In genomic region chr13:98577823-98578285, GRCh38 we compare ENCODE assay signal across 8 cellular contexts. TPM values are rescaled to one million over a fixed set of nuclear protein-coding genes. Genes with fewer than 3 reads are reported as not detected.
DNase-seq lines count a peak whose midpoint lies in the region; TF ChIP-seq lines count a peak whose summit lies in the region.

No MANE protein-coding gene starts in this region.

- peak overlapping the region; percentile 88 for H3K27ac ChIP-seq in adipose tissue (ENCODE audit: low read depth, low read length)
- peak overlapping the region; percentile 78 for H3K27ac ChIP-seq in temporal lobe (ENCODE audit: low read depth, low read length)

- DNase-seq in NCI-H748 (lab: John Stamatoyannopoulos, UW; ENCODE audit: unreplicated experiment) (peak; percentile 44), NCI-H748 treated with DMSO at 0.1 percent for 48 hours (lab: John Stamatoyannopoulos, UW) (no peak), kidney epithelial cell (ENCODE audit: low read depth) (no peak), NCI-H446 (lab: John Stamatoyannopoulos, UW) (no peak), NCI-H2107 treated with DMSO at 0.1 percent for 48 hours (lab: John Stamatoyannopoulos, UW; ENCODE audit: unreplicated experiment) (no peak)
- no peak for DNase-seq in stimulated activated CD4-positive, alpha-beta T cell treated with anti-CD3 and anti-CD28 coated beads, Interleukin-15, amount 100 ng/mL, for 24 hours

- no peaks in the 10 kb centered on the region for H3K27me3 ChIP-seq in kidney epithelial cell (ENCODE audit: control insufficient read depth, insufficient read depth, low read length)

- H3K36me3 ChIP-seq in kidney epithelial cell (ENCODE audit: control insufficient read depth, insufficient read depth, low read length): no peaks in the 10 kb centered on the region

- peak overlapping the region; percentile 37 for H3K4me3 ChIP-seq in kidney epithelial cell (ENCODE audit: low read depth, low read length)

- no peak for TF ChIP-seq CTCF in kidney epithelial cell (IDR thresholded peaks at IDR 0.05; ENCODE audit: insufficient read depth, low read length, poor library complexity, severe bottlenecking)

- WGBS in adipose tissue, 3 donors: 34 to 62% (median 44%) methylated on average over 14 of the region's 14 CpGs

RNA-seq across cellular contexts. Expression of gene STK24, which starts 0.9 kb away (rescaled TPM):
- 10 to 100 TPM; 30.4 to 65.9 (median 52.7) TPM for polyA plus RNA-seq in adipose tissue
- total RNA-seq in kidney epithelial cell (177 and 190 TPM in 2 replicates), temporal lobe (29.0 TPM)
